In the genomic region with DNA sequence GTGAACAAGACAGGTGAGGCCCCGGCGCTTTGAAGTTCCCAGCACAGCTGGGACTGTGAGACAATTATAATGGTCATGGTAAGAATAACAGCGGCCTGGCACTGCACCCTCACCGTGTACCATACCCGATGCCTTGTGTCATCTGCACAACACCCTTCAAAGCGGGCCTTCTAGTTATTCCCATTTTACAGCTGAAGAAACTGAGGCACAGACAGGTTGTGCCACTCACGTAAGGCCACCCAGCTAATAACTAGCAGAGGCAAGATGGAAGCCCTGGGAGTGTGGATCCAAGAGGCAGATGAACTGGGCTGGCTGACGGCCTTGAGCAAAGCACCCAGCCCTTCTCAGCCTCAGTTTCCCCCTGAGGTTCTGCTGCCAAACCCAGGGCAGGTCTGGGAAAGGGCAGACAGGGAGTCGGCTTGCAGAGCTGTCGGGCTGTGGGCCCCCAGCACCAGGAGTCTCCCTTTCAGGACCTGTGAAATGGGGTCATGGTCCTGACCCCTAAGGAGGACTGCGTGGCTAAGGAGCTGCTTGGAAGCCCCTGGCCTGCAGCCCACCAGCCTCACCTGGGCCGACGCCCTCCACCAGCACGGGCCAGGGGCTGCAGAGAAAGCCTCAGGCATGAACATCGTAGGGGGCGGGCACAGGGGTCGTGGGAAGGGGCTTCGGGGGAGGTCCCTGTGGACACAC, we compare ENCODE assay signal across 1 cellular context.
TF ChIP-seq lines count a peak whose summit lies in the region.

No MANE protein-coding gene starts in this region.

TF ChIP-seq in HepG2, 621 proteins besides CTCF, POLR2A, EP300 and RAD21:
- TF ChIP-seq ETV6 (CRISPR knock-in tag; conservative IDR thresholded peaks at IDR 0.05) (no peak), PAF1 (CRISPR knock-in tag; IDR thresholded peaks at IDR 0.05) (no peak), ZNF629 (CRISPR knock-in tag; conservative IDR thresholded peaks at IDR 0.05) (peak; percentile 82)
- TF ChIP-seq, protein P1, sequence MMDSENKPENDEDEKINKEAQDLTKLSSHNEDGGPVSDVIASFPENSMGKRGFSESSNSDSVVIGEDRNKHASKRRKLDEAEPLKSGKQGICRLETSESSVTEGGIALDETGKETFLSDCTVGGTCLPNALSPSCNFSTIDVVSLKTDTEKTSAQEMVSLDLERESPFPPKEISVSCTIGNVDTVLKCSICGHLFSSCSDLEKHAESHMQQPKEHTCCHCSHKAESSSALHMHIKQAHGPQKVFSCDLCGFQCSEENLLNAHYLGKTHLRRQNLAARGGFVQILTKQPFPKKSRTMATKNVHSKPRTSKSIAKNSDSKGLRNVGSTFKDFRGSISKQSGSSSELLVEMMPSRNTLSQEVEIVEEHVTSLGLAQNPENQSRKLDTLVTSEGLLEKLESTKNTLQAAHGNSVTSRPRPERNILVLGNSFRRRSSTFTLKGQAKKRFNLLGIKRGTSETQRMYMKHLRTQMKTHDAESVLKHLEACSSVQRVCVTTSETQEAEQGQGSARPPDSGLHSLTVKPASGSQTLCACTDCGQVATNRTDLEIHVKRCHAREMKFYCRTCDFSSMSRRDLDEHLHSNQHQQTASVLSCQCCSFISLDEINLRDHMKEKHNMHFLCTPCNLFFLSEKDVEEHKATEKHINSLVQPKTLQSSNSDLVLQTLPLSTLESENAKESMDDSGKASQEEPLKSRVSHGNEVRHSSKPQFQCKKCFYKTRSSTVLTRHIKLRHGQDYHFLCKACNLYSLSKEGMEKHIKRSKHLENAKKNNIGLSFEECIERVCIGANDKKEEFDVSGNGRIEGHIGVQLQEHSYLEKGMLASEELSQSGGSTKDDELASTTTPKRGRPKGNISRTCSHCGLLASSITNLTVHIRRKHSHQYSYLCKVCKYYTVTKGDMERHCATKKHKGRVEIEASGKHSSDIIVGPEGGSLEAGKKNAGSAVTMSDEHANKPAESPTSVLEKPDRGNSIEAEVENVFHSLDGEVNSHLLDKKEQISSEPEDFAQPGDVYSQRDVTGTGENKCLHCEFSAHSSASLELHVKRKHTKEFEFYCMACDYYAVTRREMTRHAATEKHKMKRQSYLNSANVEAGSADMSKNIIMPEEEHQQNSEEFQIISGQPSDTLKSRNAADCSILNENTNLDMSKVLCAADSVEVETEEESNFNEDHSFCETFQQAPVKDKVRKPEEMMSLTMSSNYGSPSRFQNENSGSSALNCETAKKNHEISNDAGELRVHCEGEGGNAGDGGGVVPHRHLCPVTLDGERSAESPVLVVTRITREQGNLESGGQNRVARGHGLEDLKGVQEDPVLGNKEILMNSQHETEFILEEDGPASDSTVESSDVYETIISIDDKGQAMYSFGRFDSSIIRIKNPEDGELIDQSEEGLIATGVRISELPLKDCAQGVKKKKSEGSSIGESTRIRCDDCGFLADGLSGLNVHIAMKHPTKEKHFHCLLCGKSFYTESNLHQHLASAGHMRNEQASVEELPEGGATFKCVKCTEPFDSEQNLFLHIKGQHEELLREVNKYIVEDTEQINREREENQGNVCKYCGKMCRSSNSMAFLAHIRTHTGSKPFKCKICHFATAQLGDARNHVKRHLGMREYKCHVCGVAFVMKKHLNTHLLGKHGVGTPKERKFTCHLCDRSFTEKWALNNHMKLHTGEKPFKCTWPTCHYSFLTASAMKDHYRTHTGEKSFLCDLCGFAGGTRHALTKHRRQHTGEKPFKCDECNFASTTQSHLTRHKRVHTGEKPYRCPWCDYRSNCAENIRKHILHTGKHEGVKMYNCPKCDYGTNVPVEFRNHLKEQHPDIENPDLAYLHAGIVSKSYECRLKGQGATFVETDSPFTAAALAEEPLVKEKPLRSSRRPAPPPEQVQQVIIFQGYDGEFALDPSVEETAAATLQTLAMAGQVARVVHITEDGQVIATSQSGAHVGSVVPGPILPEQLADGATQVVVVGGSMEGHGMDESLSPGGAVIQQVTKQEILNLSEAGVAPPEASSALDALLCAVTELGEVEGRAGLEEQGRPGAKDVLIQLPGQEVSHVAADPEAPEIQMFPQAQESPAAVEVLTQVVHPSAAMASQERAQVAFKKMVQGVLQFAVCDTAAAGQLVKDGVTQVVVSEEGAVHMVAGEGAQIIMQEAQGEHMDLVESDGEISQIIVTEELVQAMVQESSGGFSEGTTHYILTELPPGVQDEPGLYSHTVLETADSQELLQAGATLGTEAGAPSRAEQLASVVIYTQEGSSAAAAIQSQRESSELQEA (CRISPR knock-in tag; IDR thresholded peaks at IDR 0.05; ENCODE audit: not compliant biosample characterization): no peak
TF ChIP-seq in HepG2: peak in this region for 1.
